ENCODE assay signal across 1 cellular context in the genomic region with DNA sequence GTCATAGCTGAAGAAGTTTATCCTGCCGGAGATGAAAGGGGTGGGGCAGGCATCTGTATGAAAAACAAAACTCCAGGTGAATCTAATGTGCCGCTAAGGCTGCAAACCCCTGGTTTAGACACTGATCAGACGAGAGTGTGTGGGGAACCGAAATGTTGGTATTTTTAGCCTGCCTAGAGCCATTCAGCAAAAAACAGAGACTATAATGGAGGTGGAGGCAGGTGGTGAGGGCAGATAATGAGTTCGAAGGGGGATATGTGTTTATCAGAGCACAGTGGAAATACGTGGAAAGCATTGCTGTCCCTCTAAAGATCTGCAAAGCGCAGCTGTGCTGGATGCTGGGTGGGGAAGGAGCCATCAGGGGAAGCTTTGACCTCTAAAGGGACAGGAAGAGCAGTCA.
TF ChIP-seq lines count a peak whose summit lies in the region.

No MANE protein-coding gene starts in this region.

TF ChIP-seq in H1, 55 proteins besides CTCF, POLR2A, EP300 and RAD21 (continued from another document):
- TF ChIP-seq, protein P1, sequence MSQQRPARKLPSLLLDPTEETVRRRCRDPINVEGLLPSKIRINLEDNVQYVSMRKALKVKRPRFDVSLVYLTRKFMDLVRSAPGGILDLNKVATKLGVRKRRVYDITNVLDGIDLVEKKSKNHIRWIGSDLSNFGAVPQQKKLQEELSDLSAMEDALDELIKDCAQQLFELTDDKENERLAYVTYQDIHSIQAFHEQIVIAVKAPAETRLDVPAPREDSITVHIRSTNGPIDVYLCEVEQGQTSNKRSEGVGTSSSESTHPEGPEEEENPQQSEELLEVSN (IDR thresholded peaks at IDR 0.05), result no peak
- no peak for TF ChIP-seq SUZ12 (IDR thresholded peaks at IDR 0.05; ENCODE audit: low read length)
- TF ChIP-seq CHD2 (IDR thresholded peaks at IDR 0.05; ENCODE audit: low read length), result no peak
- no peak for TF ChIP-seq SP2 (IDR thresholded peaks at IDR 0.05; ENCODE audit: low read length)
